ENCODE assay signal across 17 cellular contexts in the genomic region with DNA sequence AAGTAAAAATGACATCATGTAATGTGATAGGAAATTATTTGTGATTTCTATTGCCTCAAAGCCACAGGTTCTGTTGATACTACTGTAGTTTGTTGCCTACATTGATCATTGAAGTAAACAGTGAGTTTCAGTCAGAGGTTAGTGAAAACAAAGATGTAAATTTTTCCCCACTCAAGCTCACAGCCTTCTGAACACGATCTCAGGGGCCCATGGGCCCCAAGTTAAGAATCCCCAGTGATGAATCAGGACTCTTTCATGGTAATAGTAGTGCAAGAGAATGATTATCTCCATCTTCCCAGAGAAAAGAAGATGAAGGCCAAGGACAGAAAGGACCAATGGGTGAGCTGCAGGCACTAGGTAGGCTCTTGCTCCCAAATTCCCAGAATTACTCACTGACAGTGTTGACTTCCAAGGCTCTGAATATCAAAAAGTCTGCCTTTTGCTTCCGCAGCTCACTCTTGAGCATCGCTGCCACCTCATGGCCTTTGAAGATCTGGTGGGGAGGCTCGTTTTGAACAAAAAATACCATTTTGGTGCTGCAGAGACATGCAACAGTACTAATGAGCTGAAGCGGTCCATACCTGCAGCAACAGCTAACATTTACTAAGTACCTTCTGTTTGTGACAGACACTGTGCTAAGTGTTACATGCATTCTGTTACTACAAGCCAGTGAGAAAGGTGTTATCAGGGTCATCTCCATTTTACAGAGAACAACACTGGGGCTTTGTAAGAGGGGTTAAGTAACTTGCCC.
DNase-seq lines count a peak whose midpoint lies in the region; ATAC-seq and TF ChIP-seq lines count a peak whose summit lies in the region.
"Had no signal": no experiment of that assay in that cellular context is flagged by ENCODE, and none has a peak within 500 bp of the region (broad histone marks: within the 10 kb centered on the region; RNA-seq: fewer than 3 reads in every experiment).

No MANE protein-coding gene starts in this region.

- H3K27me3 ChIP-seq in HCT116 (ENCODE audit: insufficient read depth, low read length) = no peaks in the 10 kb centered on the region
- H3K27me3 ChIP-seq: tibial artery had no signal

- CTCF ChIA-PET in HCT116 (lab: Charles Lee) = interaction anchor here (1.2 kb wide), 1 partner anchor 243 kb away, joined by 3 read pairs; no protein-coding TSS in a partner anchor

- ATAC-seq in HCT116 = no peak
- ATAC-seq in HG03097 (IDR thresholded peaks at IDR 0.05; ENCODE audit: low FRiP score, unreplicated experiment) = no peak

- peaks cover 0 to 5% of the 10 kb centered on the region in 2 experiments; a peak in 2 of 4 replicates for H3K36me3 ChIP-seq in HCT116 (ENCODE audit: control insufficient read depth in 1 of 2, insufficient read depth in 2 of 2, low read length in 2 of 2)

- RAD21 ChIA-PET in HCT116 (lab: Charles Lee; ENCODE audit: low non-redundant PET in 1 of 2, low total read pairs in 2 of 2, uncharacterized antibody in 2 of 2, unreplicated experiment in 2 of 2) = no interaction called here

- H4K20me1 ChIP-seq in HCT116 (ENCODE audit: insufficient read depth) = no peaks in the 10 kb centered on the region

- no peaks in the 10 kb centered on the region for H3K79me2 ChIP-seq in HCT116 (ENCODE audit: insufficient read depth, low read length)

- no peak overlapping the region for H3K9ac ChIP-seq in HCT116 (ENCODE audit: low read length)

- no TSS peak for BruUV-seq in HCT116 (replicated peaks; lab: Mats Ljungman, UMichigan)

- no peak overlapping the region for H3K4me3 ChIP-seq in HCT116 (replicated peaks in 1 of 2; ENCODE audit: low read depth in 1 of 2, low read length in 2 of 2)
- H3K4me3 ChIP-seq: coronary artery, tibial artery had no signal

- no peaks in the 10 kb centered on the region for H3K9me3 ChIP-seq in HCT116 (ENCODE audit: control insufficient read depth in 1 of 2, insufficient read depth in 1 of 2, low read depth in 1 of 2, low read length in 2 of 2)
- H3K9me3 ChIP-seq: tibial artery had no signal

- H3K4me2 ChIP-seq in HCT116 (ENCODE audit: low read length) = no peak overlapping the region

- no peak overlapping the region for H2AFZ ChIP-seq in HCT116 (ENCODE audit: low read depth, low read length, poor library complexity, severe bottlenecking)

- TF ChIP-seq POLR2A in HCT116 (IDR thresholded peaks at IDR 0.05; ENCODE audit: borderline replicate concordance, extremely low read depth, insufficient read depth, insufficient read length) = no peak

- intact Hi-C loops in HCT116 (cut with micrococcal nuclease) = no loop called here

- peak; percentile 57 for TF ChIP-seq RAD21 in HCT116 (IDR thresholded peaks at IDR 0.05; ENCODE audit: low read depth)

- no peaks in the 10 kb centered on the region for H3K9me2 ChIP-seq in HCT116 (ENCODE audit: insufficient read depth)

- H3K4me1 ChIP-seq in HCT116 (ENCODE audit: control insufficient read depth in 1 of 2, insufficient read depth in 2 of 2, low read length in 2 of 2) = no peaks in the 10 kb centered on the region
- H3K4me1 ChIP-seq: tibial artery had no signal

- DNase-seq in NCI-H2196 (lab: John Stamatoyannopoulos, UW; ENCODE audit: unreplicated experiment) (peak; percentile 22), NCI-H2196 treated with DMSO at 0.1 percent for 48 hours (lab: John Stamatoyannopoulos, UW; ENCODE audit: unreplicated experiment) (no peak), HCT116 (ENCODE audit: low read depth, low spot score) (no peak), islet precursor cell (peak; percentile 71), DMS79 (lab: John Stamatoyannopoulos, UW) (no peak)
- DNase-seq in stimulated activated CD4-positive, alpha-beta T cell treated with anti-CD3 and anti-CD28 coated beads, Interleukin-4, amount 100 ng/mL, for 4 hours = no peak
- DNase-seq: ACHN; activated CD4-positive, CD25-positive, alpha-beta regulatory T cell treated with anti-CD3 and anti-CD28 coated beads, Interleukin-2, amount 50 U/mL, for 72 hours; activated gamma-delta T cell treated with Interleukin-2 at 50 U/mL for 16 hours; HFFc6; naive B cell; Right ventricle myocardium superior; small intestine; tibial artery had no signal

- POLR2A ChIA-PET in HCT116 (lab: Charles Lee) = no interaction called here

- peak in 2 of 3 experiments; percentile 23 to 36; a peak in 2 of 6 replicates for TF ChIP-seq CTCF in HCT116 (IDR thresholded peaks at IDR 0.05 in 2 of 3, conservative IDR thresholded peaks at IDR 0.05 in 1 of 3; ENCODE audit: borderline replicate concordance in 1 of 3, insufficient read depth in 1 of 3, low read depth in 2 of 3, low read length in 2 of 3)
- 0 out of 2 replicates have a peak, but pooled peaks have one; percentile 16 for TF ChIP-seq CTCF in VCaP (conservative IDR thresholded peaks at IDR 0.05)

- no peak overlapping the region for H3K27ac ChIP-seq in HCT116 (ENCODE audit: low read depth, low read length)
- 0 out of 2 replicates have a peak overlapping the region, but pooled peaks have one; percentile 3 for H3K27ac ChIP-seq in VCaP
- H3K27ac ChIP-seq: coronary artery, tibial artery had no signal

TF ChIP-seq in HCT116, 20 proteins besides CTCF, POLR2A, EP300 and RAD21:
- no peak for TF ChIP-seq ELF1 (IDR thresholded peaks at IDR 0.05; ENCODE audit: borderline replicate concordance, low read depth)
- TF ChIP-seq EZH2phosphoT487 (IDR thresholded peaks at IDR 0.05; ENCODE audit: borderline replicate concordance) = no peak
- no peak for TF ChIP-seq JUND (IDR thresholded peaks at IDR 0.05)
- TF ChIP-seq FOSL1 (IDR thresholded peaks at IDR 0.05; ENCODE audit: low read depth) = no peak
- TF ChIP-seq SIN3A (IDR thresholded peaks at IDR 0.05; ENCODE audit: low read depth) = no peak
- no peak for TF ChIP-seq SP1 (IDR thresholded peaks at IDR 0.05; ENCODE audit: low read depth)
- no peak for TF ChIP-seq ATF3 (IDR thresholded peaks at IDR 0.05)
- TF ChIP-seq CEBPB (IDR thresholded peaks at IDR 0.05; ENCODE audit: low read depth) = no peak
- TF ChIP-seq TCF7L2 (IDR thresholded peaks at IDR 0.05; ENCODE audit: borderline replicate concordance, extremely low read depth, insufficient read depth, insufficient read length) = no peak
- TF ChIP-seq SRF (IDR thresholded peaks at IDR 0.05; ENCODE audit: low read depth) = no peak
- TF ChIP-seq POLR2AphosphoS5 (IDR thresholded peaks at IDR 0.05; ENCODE audit: low read depth, low read length) = no peak
- no peak for TF ChIP-seq ZNF274 (IDR thresholded peaks at IDR 0.05; ENCODE audit: low read depth, low read length)
- no peak for TF ChIP-seq CBX3 (IDR thresholded peaks at IDR 0.05; ENCODE audit: low read depth)
- no peak for TF ChIP-seq YY1 (IDR thresholded peaks at IDR 0.05; ENCODE audit: extremely low read depth, insufficient replicate concordance, low read depth, low read length)
- TF ChIP-seq ZFX (IDR thresholded peaks at IDR 0.05) = no peak
- no peak for TF ChIP-seq ZBTB33 (IDR thresholded peaks at IDR 0.05; ENCODE audit: extremely low read depth, insufficient replicate concordance, low read length)
- no peak for TF ChIP-seq EZH2 (IDR thresholded peaks at IDR 0.05)
- no peak for TF ChIP-seq MAX (IDR thresholded peaks at IDR 0.05)
- TF ChIP-seq REST (IDR thresholded peaks at IDR 0.05; ENCODE audit: low read depth) = no peak
- no peak for TF ChIP-seq EGR1 (IDR thresholded peaks at IDR 0.05; ENCODE audit: low read depth)

Comparison
In these comparisons a context has a peak if more than half of its experiments do, and no peak if none do; other contexts are left out.
1. DNase-seq: peak in NCI-H2196 (single experiment) and islet precursor cell (single experiment); none in NCI-H2196 treated with DMSO at 0.1 percent for 48 hours (single experiment), HCT116 (single experiment), DMS79 (single experiment) and stimulated activated CD4-positive, alpha-beta T cell treated with anti-CD3 and anti-CD28 coated beads, Interleukin-4, amount 100 ng/mL, for 4 hours (0 of 2).